11 cellular contexts compared by ENCODE assay signal in the genomic region with DNA sequence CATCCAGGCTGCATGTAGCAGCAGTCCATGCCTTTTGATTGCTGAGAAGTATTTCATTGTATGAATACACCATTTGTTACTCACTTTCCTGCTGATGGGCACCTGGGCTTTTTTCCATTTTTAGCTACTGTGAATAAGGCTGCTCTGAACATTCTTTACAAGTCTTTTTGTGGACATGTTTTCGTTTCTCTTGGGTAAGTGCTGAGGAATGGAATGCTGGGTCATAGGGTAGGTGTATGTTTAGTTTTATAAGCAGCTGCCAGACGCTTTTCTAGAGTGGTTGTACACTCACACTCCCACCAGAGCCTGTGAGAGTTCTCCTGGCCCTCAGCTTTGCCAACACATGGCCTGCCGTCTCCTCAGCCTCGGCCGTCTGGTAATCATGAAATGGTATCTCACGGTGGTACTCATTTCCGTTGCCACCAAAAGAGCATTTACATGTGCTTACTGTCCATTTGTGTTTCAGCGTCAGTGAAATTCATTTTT. TPM values are rescaled to one million over a fixed set of nuclear protein-coding genes. Genes with fewer than 3 reads are reported as not detected.
DNase-seq lines count a peak whose midpoint lies in the region; ATAC-seq, FAIRE-seq and TF ChIP-seq lines count a peak whose summit lies in the region.
"Had no signal": no experiment of that assay in that cellular context is flagged by ENCODE, and none has a peak within 500 bp of the region (broad histone marks: within the 10 kb centered on the region; RNA-seq: fewer than 3 reads in every experiment).

No MANE protein-coding gene starts in this region.

- H3K36me3 ChIP-seq in body of pancreas (replicated peaks in 1 of 2; ENCODE audit: insufficient read depth in 1 of 2, low read depth in 2 of 2) (peaks cover 0 to 5% of the 10 kb centered on the region in 2 donors), heart left ventricle (peaks cover 0 to 29% (median 8%) of the 10 kb centered on the region in 9 donors)

- TF ChIP-seq POLR2A in body of pancreas (IDR thresholded peaks at IDR 0.05) (no peak), heart left ventricle (IDR thresholded peaks at IDR 0.05) (no peak), GM12891 (IDR thresholded peaks at IDR 0.05; ENCODE audit: low read depth, low read length) (no peak)

- H3K9me3 ChIP-seq in body of pancreas, result no peaks in the 10 kb centered on the region
- no peaks in the 10 kb centered on the region for H3K9me3 ChIP-seq in heart left ventricle
- H3K9me3 ChIP-seq: gastrocnemius medialis had no signal

- WGBS in body of pancreas, 2 donors, result 80 to 88% methylated on average over 8 of the region's 8 CpGs
- WGBS in heart left ventricle, 4 donors, result 43 to 50% (median 49%) methylated on average over 8 of the region's 8 CpGs

- H3K4me1 ChIP-seq in body of pancreas (no peaks in the 10 kb centered on the region), heart left ventricle (peaks cover 11 to 92% (median 67%) of the 10 kb centered on the region in 12 donors)
- H3K4me1 ChIP-seq: parathyroid adenoma had no signal

- no peak for FAIRE-seq in GM12891 (lab: Jason Lieb, UNC)

- intact Hi-C loops in body of pancreas (cut with DNase I), result loop anchor here (10.0 kb wide), 1 partner anchor 62 kb away; no protein-coding TSS in a partner anchor
- intact Hi-C loops in heart left ventricle (cut with DNase I), result loop anchor here in 1 of 10 donors (5.0 kb wide), 1 partner anchor 55 kb away; no protein-coding TSS in a partner anchor

- H3K27me3 ChIP-seq in body of pancreas, result no peaks in the 10 kb centered on the region
- H3K27me3 ChIP-seq in heart left ventricle, result no peaks in the 10 kb centered on the region
- H3K27me3 ChIP-seq: gastrocnemius medialis had no signal

- H3K4me3 ChIP-seq in body of pancreas (no peak overlapping the region), heart left ventricle (no peak overlapping the region)
- H3K4me3 ChIP-seq: gastrocnemius medialis had no signal

- H3K27ac ChIP-seq in body of pancreas (no peak overlapping the region), heart left ventricle (peak overlapping the region; percentile 34 to 76 (median 67))
- H3K27ac ChIP-seq: parathyroid adenoma had no signal

- DNase-seq in EL (peak; percentile 99), body of pancreas (peak in 1 of 4 donors; percentile 42), heart left ventricle (peak in 3 of 5 donors; percentile 27 to 53 (median 45)), renal cortical epithelial cell (ENCODE audit: low read depth) (peak; percentile 56), GM12891 (ENCODE audit: insufficient read length, low spot score) (no peak), cerebellum (ENCODE audit: low spot score) (no peak), NCI-H2171 treated with DMSO at 0.1 percent for 48 hours (lab: John Stamatoyannopoulos, UW) (no peak)
- no peak for DNase-seq in stimulated activated CD4-positive, alpha-beta T cell treated with anti-CD3 and anti-CD28 coated beads, Interleukin-4, amount 100 ng/mL, for 4 hours
- DNase-seq: gastrocnemius medialis, NCI-H524 treated with DMSO at 0.1 percent for 48 hours had no signal

- TF ChIP-seq CTCF in body of pancreas (IDR thresholded peaks at IDR 0.05) (no peak), heart left ventricle (IDR thresholded peaks at IDR 0.05) (no peak)

- ATAC-seq in body of pancreas (peak; percentile 39), heart left ventricle (peak; percentile 38 to 64 (median 48))
- ATAC-seq: gastrocnemius medialis had no signal

TF ChIP-seq in GM12891, 5 proteins besides CTCF, POLR2A, EP300 and RAD21:
- TF ChIP-seq SPI1 (IDR thresholded peaks at IDR 0.05; ENCODE audit: low read depth, low read length) (no peak), TAF1 (IDR thresholded peaks at IDR 0.05; ENCODE audit: low read depth, low read length) (no peak), PAX5 (IDR thresholded peaks at IDR 0.05; ENCODE audit: insufficient read depth, low read length, severe bottlenecking) (no peak), POU2F2 (IDR thresholded peaks at IDR 0.05; ENCODE audit: low read depth, low read length) (no peak), POLR2AphosphoS5 (IDR thresholded peaks at IDR 0.05; ENCODE audit: low read depth, low read length) (no peak)

RNA-seq across cellular contexts. Expression of a gene that starts 22.7 kb away (rescaled TPM):
- 1 to 10 TPM; 5.6 to 9.3 TPM for total RNA-seq in body of pancreas
- total RNA-seq in heart left ventricle, result 10 to 100 TPM; 38.5 to 53.1 (median 47.1) TPM
- 10 to 100 TPM; 63.8 to 77.8 TPM for polyA plus RNA-seq in heart left ventricle
- total RNA-seq in renal cortical epithelial cell, result 23.0 and 24.1 TPM in 2 replicates
- 28.2 TPM for polyA plus RNA-seq in GM12891 (2012; ENCODE audit: low read depth, missing spikeins)
- 7.3 TPM for total RNA-seq in cerebellum

RNA-seq across cellular contexts. Expression of a gene that starts 41.8 kb away (rescaled TPM):
- total RNA-seq in body of pancreas (10 to 100 TPM; 17.8 to 23.3 TPM), heart left ventricle (100 to 1,000 TPM in 2 of 9 donors, 10 to 100 TPM in 5, 1 to 10 TPM in 2; 7.4 to 253 (median 27.7) TPM), renal cortical epithelial cell (6.1 and 8.8 TPM in 2 replicates), cerebellum (6.8 TPM)
- polyA plus RNA-seq in heart left ventricle, result 10 to 100 TPM in 1 of 2 donors, 1 to 10 TPM in 1; 6.1 to 12.3 TPM
- 62.1 TPM for polyA plus RNA-seq in GM12891 (2012; ENCODE audit: low read depth, missing spikeins)

Comparison
In these comparisons a context has a peak if more than half of its experiments do, and no peak if none do; other contexts are left out.
1. DNase-seq: peak in EL (single experiment), heart left ventricle (3 of 5) and renal cortical epithelial cell (single experiment); none in stimulated activated CD4-positive, alpha-beta T cell treated with anti-CD3 and anti-CD28 coated beads, Interleukin-4, amount 100 ng/mL, for 4 hours (0 of 2), GM12891 (single experiment), cerebellum (single experiment) and NCI-H2171 treated with DMSO at 0.1 percent for 48 hours (single experiment).
2. H3K27ac ChIP-seq: peak in heart left ventricle (12 of 12); none in body of pancreas (0 of 4).